In genomic region chr1:17318262-17318661, GRCh38 we compare ENCODE assay signal across 23 cellular contexts. TPM values are rescaled to one million over a fixed set of nuclear protein-coding genes. Genes with fewer than 3 reads are reported as not detected.
DNase-seq lines count a peak whose midpoint lies in the region; ATAC-seq, FAIRE-seq and TF ChIP-seq lines count a peak whose summit lies in the region.
"Had no signal": no experiment of that assay in that cellular context is flagged by ENCODE, and none has a peak within 500 bp of the region (broad histone marks: within the 10 kb centered on the region; RNA-seq: fewer than 3 reads in every experiment).

No MANE protein-coding gene starts in this region.

- TF ChIP-seq POLR2A in GM12891 (IDR thresholded peaks at IDR 0.05; ENCODE audit: low read depth, low read length): no peak

- in situ Hi-C loops in G401 (cut with HindIII; ENCODE audit: low sequenced_read_pairs): no loop called here

- no peak for TF ChIP-seq CTCF in mucosa of descending colon (IDR thresholded peaks at IDR 0.05)

- H3K9me3 ChIP-seq in mucosa of descending colon: no peaks in the 10 kb centered on the region
- H3K9me3 ChIP-seq: BLaER1 had no signal

- peaks cover 4% of the 10 kb centered on the region for H3K4me1 ChIP-seq in mucosa of descending colon (ENCODE audit: low read depth)
- H3K4me1 ChIP-seq: BLaER1 had no signal

- intact Hi-C loops in mucosa of descending colon (cut with DNase I, micrococcal nuclease) (no loop called here), left cardiac atrium (cut with DNase I) (no loop called here)

- H3K4me3 ChIP-seq in mucosa of descending colon: no peak overlapping the region
- H3K4me3 ChIP-seq: BLaER1 had no signal

- ATAC-seq in mucosa of descending colon (peak; percentile 13), left cardiac atrium (no peak)

- no peak for FAIRE-seq in GM12891 (lab: Jason Lieb, UNC)
- FAIRE-seq: A204.1, D721Med, GM12892 had no signal

- no peaks in the 10 kb centered on the region for H3K36me3 ChIP-seq in mucosa of descending colon (ENCODE audit: low read depth)
- H3K36me3 ChIP-seq: BLaER1 had no signal

- DNase-seq in G401 (ENCODE audit: low spot score) (peak; percentile 2), cerebellum (ENCODE audit: low spot score) (peak; percentile 5), mucosa of descending colon (no peak), putamen (ENCODE audit: low spot score) (peak; percentile 35), NCI-H1417 (lab: John Stamatoyannopoulos, UW) (no peak), C1 segment of cervical spinal cord (lab: John Stamatoyannopoulos, UW) (no peak), GM12891 (ENCODE audit: insufficient read length, low spot score) (no peak), left cardiac atrium (no peak)
- DNase-seq: CD4-positive, alpha-beta T cell; CD8-positive, alpha-beta memory T cell; DMS 273 treated with DMSO at 0.1 percent for 48 hours; DMS79; EL; GF-D8; GOT3; H7; HCEC 1CT had no signal

TF ChIP-seq in GM12891, 5 proteins besides CTCF, POLR2A, EP300 and RAD21:
- TF ChIP-seq PAX5 (IDR thresholded peaks at IDR 0.05; ENCODE audit: insufficient read depth, low read length, severe bottlenecking) (no peak), TAF1 (IDR thresholded peaks at IDR 0.05; ENCODE audit: low read depth, low read length) (no peak), POLR2AphosphoS5 (IDR thresholded peaks at IDR 0.05; ENCODE audit: low read depth, low read length) (no peak), SPI1 (IDR thresholded peaks at IDR 0.05; ENCODE audit: low read depth, low read length) (no peak), POU2F2 (IDR thresholded peaks at IDR 0.05; ENCODE audit: low read depth, low read length) (no peak)

RNA-seq across cellular contexts. Expression of gene PADI4, which starts 10.3 kb away (rescaled TPM):
- total RNA-seq in G401 (2014; rRNA removed; shearing (Covaris generic)): not detected in 2 replicates
- total RNA-seq in cerebellum: 0.09 TPM
- under 1 TPM in 1 of 3 donors, not detected in 2; 0.22 TPM for total RNA-seq in mucosa of descending colon
- polyA plus RNA-seq in GM12891 (2012; ENCODE audit: low read depth, missing spikeins): not detected
- total RNA-seq in left cardiac atrium: under 1 TPM; 0.38 to 0.63 TPM
- polyA plus RNA-seq: AG04450 had no signal

RNA-seq across cellular contexts. Expression of gene PADI6, which starts 53.7 kb away (rescaled TPM):
- total RNA-seq in G401 (2014; rRNA removed; shearing (Covaris generic)): not detected in 2 replicates
- not detected for total RNA-seq in cerebellum
- total RNA-seq in mucosa of descending colon: not detected
- not detected for polyA plus RNA-seq in GM12891 (2012; ENCODE audit: low read depth, missing spikeins)
- total RNA-seq in left cardiac atrium: not detected
- total RNA-seq: B cell; CD4-positive, alpha-beta T cell; CD8-positive, alpha-beta memory T cell; H7 had no signal
- polyA plus RNA-seq: AG04450; CD8-positive, alpha-beta memory T cell had no signal

Comparison
In these comparisons a context has a peak if more than half of its experiments do, and no peak if none do; other contexts are left out.
1. DNase-seq: peak in G401 (single experiment), cerebellum (single experiment) and putamen (single experiment); none in mucosa of descending colon (0 of 3), NCI-H1417 (0 of 3), C1 segment of cervical spinal cord (0 of 14), GM12891 (single experiment) and left cardiac atrium (single experiment).